In genomic region chr9:104858271-104858670, GRCh38 we compare ENCODE assay signal across 22 cellular contexts.
A peak's percentile ranks its signal among the peaks of the same experiment; 100 is the strongest.
DNase-seq lines count a peak whose midpoint lies in the region; ATAC-seq and TF ChIP-seq lines count a peak whose summit lies in the region.
"Had no signal": no experiment of that assay in that cellular context is flagged by ENCODE, and none has a peak within 500 bp of the region (broad histone marks: within the 10 kb centered on the region; RNA-seq: fewer than 3 reads in every experiment).

No MANE protein-coding gene starts in this region.

- intact Hi-C loops in heart left ventricle (cut with DNase I): loop anchor here in 1 of 10 donors (10.0 kb wide), 1 partner anchor 557 kb away; no protein-coding TSS in a partner anchor
- intact Hi-C loops in cardiac septum (cut with DNase I): no loop called here
- intact Hi-C loops in right cardiac atrium (cut with DNase I): no loop called here
- intact Hi-C loops in aorta (cut with DNase I): loop anchor here in 1 of 2 donors (5.0 kb wide), 2 partner anchors 69 to 134 kb away; partner anchors contain the start of gene ABCA1

- H3K4me1 ChIP-seq in heart left ventricle (peaks cover 0 to 35% (median 14%) of the 10 kb centered on the region in 12 donors), right cardiac atrium (ENCODE audit: control insufficient read depth, insufficient read depth, low read length) (no peaks in the 10 kb centered on the region), aorta (ENCODE audit: control insufficient read depth in 1 of 2, insufficient read depth in 2 of 2, low read length in 2 of 2) (peaks cover 0 to 4% of the 10 kb centered on the region in 2 donors)

- TF ChIP-seq CTCF in heart left ventricle (IDR thresholded peaks at IDR 0.05) (no peak), epithelial cell of esophagus (IDR thresholded peaks at IDR 0.05; ENCODE audit: insufficient read depth, low read depth, low read length, missing control alignments) (no peak)

- no peaks in the 10 kb centered on the region for H3K27me3 ChIP-seq in heart left ventricle
- no peaks in the 10 kb centered on the region for H3K27me3 ChIP-seq in right cardiac atrium (ENCODE audit: control insufficient read depth, insufficient read depth)
- no peaks in the 10 kb centered on the region for H3K27me3 ChIP-seq in aorta (ENCODE audit: control insufficient read depth in 1 of 2, insufficient read depth in 2 of 2, low read length in 1 of 2)
- H3K27me3 ChIP-seq: Peyer's patch, upper lobe of left lung had no signal

- WGBS in heart left ventricle, 4 donors: 65 to 83% (median 80%) methylated on average over 4 of the region's 4 CpGs
- WGBS in right cardiac atrium: 70% methylated on average over 4 of the region's 4 CpGs
- WGBS in aorta, 2 donors: 3 to 6% methylated on average over 4 of the region's 4 CpGs

- peaks cover 0 to 76% (median 44%) of the 10 kb centered on the region in 9 donors for H3K36me3 ChIP-seq in heart left ventricle
- no peaks in the 10 kb centered on the region for H3K36me3 ChIP-seq in aorta (ENCODE audit: control insufficient read depth in 1 of 2, insufficient read depth in 2 of 2, low read length in 1 of 2)

- TF ChIP-seq POLR2A in heart left ventricle (IDR thresholded peaks at IDR 0.05): no peak

- no peak overlapping the region for H3K4me3 ChIP-seq in heart left ventricle
- no peak overlapping the region for H3K4me3 ChIP-seq in epithelial cell of esophagus (ENCODE audit: low read length)
- H3K4me3 ChIP-seq in right cardiac atrium (ENCODE audit: low read length): no peak overlapping the region
- no peak overlapping the region for H3K4me3 ChIP-seq in aorta (ENCODE audit: low read length in 2 of 2)
- H3K4me3 ChIP-seq: GM12878, Peyer's patch, skin epidermis, upper lobe of left lung had no signal

- H3K27ac ChIP-seq in heart left ventricle (no peak overlapping the region), right cardiac atrium (ENCODE audit: low read length) (no peak overlapping the region), aorta (ENCODE audit: low read depth in 1 of 2, low read length in 2 of 2) (peak overlapping the region in 1 of 2 donors; percentile 65)
- H3K27ac ChIP-seq: HL-60, Peyer's patch, upper lobe of left lung had no signal

- H3K9me3 ChIP-seq in heart left ventricle: no peaks in the 10 kb centered on the region
- no peaks in the 10 kb centered on the region for H3K9me3 ChIP-seq in right cardiac atrium (ENCODE audit: control insufficient read depth, low read length)
- no peaks in the 10 kb centered on the region for H3K9me3 ChIP-seq in aorta (ENCODE audit: control insufficient read depth, low read length)
- H3K9me3 ChIP-seq: Peyer's patch, upper lobe of left lung had no signal

- DNase-seq in heart left ventricle: no peak
- DNase-seq in cardiac septum (ENCODE audit: low spot score): no peak
- DNase-seq in epithelial cell of esophagus (ENCODE audit: low read depth): peak; percentile 76
- DNase-seq in right cardiac atrium: no peak
- no peak for DNase-seq in aorta
- DNase-seq in T1000 (lab: John Stamatoyannopoulos, UW): no peak
- DNase-seq in stimulated activated CD4-positive, alpha-beta T cell treated with anti-CD3 and anti-CD28 coated beads, Interleukin-2, amount 100 ng/mL, for 24 hours: no peak
- no peak for DNase-seq in NCI-H146 treated with DMSO at 0.1 percent for 48 hours (lab: John Stamatoyannopoulos, UW; ENCODE audit: unreplicated experiment)
- DNase-seq: activated CD4-positive, alpha-beta T cell treated with anti-CD3 and anti-CD28 coated beads, Interleukin-2, amount 50 U/mL, for 1 hour; CD8-positive, alpha-beta T cell; DND-41; endodermal cell; KG1; NCI-H1048; NCI-H748 treated with DMSO at 0.1 percent for 48 hours; occipital lobe; Peyer's patch; upper lobe of left lung had no signal

- ATAC-seq in heart left ventricle (peak; percentile 16 to 52 (median 36)), right cardiac atrium (peak; percentile 41 to 75), aorta (ENCODE audit: low FRiP score) (peak; percentile 69)
- ATAC-seq: CD8-positive, alpha-beta T cell; GM12878; stimulated activated effector memory CD8-positive, alpha-beta T cell treated with anti-CD3 and anti-CD28 coated beads, Interleukin-12 subunit alpha, Interleukin-12 subunit beta, amount 100 ng/mL, for 72 hours had no signal
